36 cellular contexts compared by ENCODE assay signal in genomic region chr3:62035664-62036063, GRCh38.
"Had no signal": no experiment of that assay in that cellular context is flagged by ENCODE, and none has a peak within 500 bp of the region (broad histone marks: within the 10 kb centered on the region; RNA-seq: fewer than 3 reads in every experiment).

No MANE protein-coding gene starts in this region.

- H3K27ac Mint-ChIP-seq: activated B cell treated with CpG ODN at 0.5 μM for 24 hours; activated CD4-positive, alpha-beta memory T cell treated with anti-CD3 and anti-CD28 coated beads for 36 hours; activated CD4-positive, alpha-beta T cell treated with anti-CD3 and anti-CD28 coated beads, Interleukin-2, amount 10 ng/mL, durations not matched to agents 24 days and 14 days; activated CD8-positive, alpha-beta T cell treated with anti-CD3 and anti-CD28 coated beads for 36 hours; activated naive CD4-positive, alpha-beta T cell treated with anti-CD3 and anti-CD28 coated beads, Interleukin-2, amount 10 ng/mL, durations not matched to agents 7 days and 5 days; activated naive CD4-positive, alpha-beta T cell treated with anti-CD3 and anti-CD28 coated beads, Interleukin-2, amount 50 U/mL, for 24 hours; activated naive CD8-positive, alpha-beta T cell; activated naive CD8-positive, alpha-beta T cell treated with anti-CD3 and anti-CD28 coated beads, Interleukin-2, amount 10 ng/mL, durations not matched to agents 7 days and 5 days; activated naive CD8-positive, alpha-beta T cell treated with anti-CD3 and anti-CD28 coated beads, Interleukin-2, amount 50 U/mL, for 24 hours; activated T-cell treated with anti-CD3 and anti-CD28 coated beads, Interleukin-2, amount 50 U/mL, for 24 hours; activated T-helper 2 cell treated with anti-CD3 and anti-CD28 coated beads, Interferon-gamma antibody, Interleukin-2, Interleukin-4, amounts not matched to agents 10 μg/mL and 5 μg/mL and 100 μg/mL, durations not matched to agents 14 hours and 24 hours and 36 hours; T-helper 1 cell treated with Interleukin-12 subunit alpha and Interleukin-12 subunit beta and Interleukin-4 antibody, amounts not matched to agents 30 μg/mL and 1 μg/mL, for 36 hours; T-helper 2 cell treated with Interferon-gamma antibody and Interleukin-4, amounts not matched to agents 5 μg/mL and 100 μg/mL, for 36 hours had no signal

- ATAC-seq: activated CD8-positive, alpha-beta T cell treated with anti-CD3 and anti-CD28 coated beads for 36 hours; activated naive CD8-positive, alpha-beta T cell treated with anti-CD3 and anti-CD28 coated beads, Interleukin-2, amount 50 U/mL, for 24 hours had no signal

- H3K4me3 Mint-ChIP-seq: activated B cell treated with CpG ODN at 0.5 μM for 24 hours; activated CD4-positive, alpha-beta memory T cell treated with anti-CD3 and anti-CD28 coated beads for 36 hours; activated CD4-positive, alpha-beta T cell treated with anti-CD3 and anti-CD28 coated beads, Interleukin-2, amount 10 ng/mL, durations not matched to agents 24 days and 14 days; activated CD8-positive, alpha-beta T cell treated with anti-CD3 and anti-CD28 coated beads for 36 hours; activated naive CD4-positive, alpha-beta T cell treated with anti-CD3 and anti-CD28 coated beads, Interleukin-2, amount 10 ng/mL, durations not matched to agents 7 days and 5 days; activated naive CD4-positive, alpha-beta T cell treated with anti-CD3 and anti-CD28 coated beads, Interleukin-2, amount 50 U/mL, for 24 hours; activated naive CD8-positive, alpha-beta T cell; activated naive CD8-positive, alpha-beta T cell treated with anti-CD3 and anti-CD28 coated beads, Interleukin-2, amount 10 ng/mL, durations not matched to agents 7 days and 5 days; activated naive CD8-positive, alpha-beta T cell treated with anti-CD3 and anti-CD28 coated beads, Interleukin-2, amount 50 U/mL, for 24 hours; activated T-cell treated with anti-CD3 and anti-CD28 coated beads, Interleukin-2, amount 50 U/mL, for 24 hours; brain; central memory CD8-positive, alpha-beta T cell; T-helper 1 cell treated with Interleukin-12 subunit alpha and Interleukin-12 subunit beta and Interleukin-4 antibody, amounts not matched to agents 30 μg/mL and 1 μg/mL, for 36 hours; T-helper 2 cell treated with Interferon-gamma antibody and Interleukin-4, amounts not matched to agents 5 μg/mL and 100 μg/mL, for 36 hours had no signal

- H3K9me3 ChIP-seq: ascending aorta had no signal

- H3K9me3 Mint-ChIP-seq: activated B cell treated with CpG ODN at 0.5 μM for 24 hours; activated CD4-positive, alpha-beta memory T cell treated with anti-CD3 and anti-CD28 coated beads for 36 hours; activated CD4-positive, alpha-beta T cell treated with anti-CD3 and anti-CD28 coated beads, Interleukin-2, amount 10 ng/mL, durations not matched to agents 24 days and 14 days; activated CD8-positive, alpha-beta T cell treated with anti-CD3 and anti-CD28 coated beads for 36 hours; activated naive CD4-positive, alpha-beta T cell treated with anti-CD3 and anti-CD28 coated beads, Interleukin-2, amount 10 ng/mL, durations not matched to agents 7 days and 5 days; activated naive CD4-positive, alpha-beta T cell treated with anti-CD3 and anti-CD28 coated beads, Interleukin-2, amount 50 U/mL, for 24 hours; activated naive CD8-positive, alpha-beta T cell treated with anti-CD3 and anti-CD28 coated beads, Interleukin-2, amount 10 ng/mL, durations not matched to agents 7 days and 5 days; activated T-cell treated with anti-CD3 and anti-CD28 coated beads, Interleukin-2, amount 50 U/mL, for 24 hours; activated T-helper 2 cell treated with anti-CD3 and anti-CD28 coated beads, Interferon-gamma antibody, Interleukin-2, Interleukin-4, amounts not matched to agents 10 μg/mL and 5 μg/mL and 100 μg/mL, durations not matched to agents 14 hours and 24 hours and 36 hours; brain; T-helper 1 cell treated with Interleukin-12 subunit alpha and Interleukin-12 subunit beta and Interleukin-4 antibody, amounts not matched to agents 30 μg/mL and 1 μg/mL, for 36 hours; T-helper 2 cell treated with Interferon-gamma antibody and Interleukin-4, amounts not matched to agents 5 μg/mL and 100 μg/mL, for 36 hours had no signal

- H3K27ac ChIP-seq: ascending aorta, cardiac muscle cell, VCaP had no signal

- FAIRE-seq: bronchial epithelial cell, TTC549 had no signal

- H3K36me3 Mint-ChIP-seq: activated CD4-positive, alpha-beta memory T cell treated with anti-CD3 and anti-CD28 coated beads for 36 hours; activated naive CD4-positive, alpha-beta T cell treated with anti-CD3 and anti-CD28 coated beads, Interleukin-2, amount 10 ng/mL, durations not matched to agents 7 days and 5 days; activated naive CD4-positive, alpha-beta T cell treated with anti-CD3 and anti-CD28 coated beads, Interleukin-2, amount 50 U/mL, for 24 hours; activated naive CD8-positive, alpha-beta T cell; activated naive CD8-positive, alpha-beta T cell treated with anti-CD3 and anti-CD28 coated beads, Interleukin-2, amount 10 ng/mL, durations not matched to agents 7 days and 5 days; brain had no signal

- H3K4me1 Mint-ChIP-seq: activated B cell treated with CpG ODN at 0.5 μM for 24 hours; activated CD4-positive, alpha-beta T cell treated with anti-CD3 and anti-CD28 coated beads, Interleukin-2, amount 10 ng/mL, durations not matched to agents 24 days and 14 days; activated naive CD4-positive, alpha-beta T cell treated with anti-CD3 and anti-CD28 coated beads, Interleukin-2, amount 10 ng/mL, durations not matched to agents 7 days and 5 days; activated naive CD4-positive, alpha-beta T cell treated with anti-CD3 and anti-CD28 coated beads, Interleukin-2, amount 50 U/mL, for 24 hours; activated naive CD8-positive, alpha-beta T cell treated with anti-CD3 and anti-CD28 coated beads, Interleukin-2, amount 10 ng/mL, durations not matched to agents 7 days and 5 days; activated naive CD8-positive, alpha-beta T cell treated with anti-CD3 and anti-CD28 coated beads, Interleukin-2, amount 50 U/mL, for 24 hours; central memory CD8-positive, alpha-beta T cell had no signal

- H3K27me3 ChIP-seq: ascending aorta, cardiac muscle cell had no signal

- H3K36me3 ChIP-seq: ascending aorta, cardiac muscle cell had no signal

- DNase-seq: activated B cell treated with CpG ODN at 0.5 μM for 24 hours; activated CD4-positive, alpha-beta memory T cell treated with anti-CD3 and anti-CD28 coated beads for 36 hours; activated CD4-positive, alpha-beta T cell treated with anti-CD3 and anti-CD28 coated beads for 4 hours; activated CD4-positive, alpha-beta T cell treated with anti-CD3 and anti-CD28 coated beads, Interleukin-2, amount 10 ng/mL, durations not matched to agents 24 days and 14 days; activated CD4-positive, alpha-beta T cell treated with anti-CD3 and anti-CD28 coated beads, Interleukin-2, amount 50 U/mL, for 1 hour; activated CD4-positive, alpha-beta T cell treated with anti-CD3 and anti-CD28 coated beads, Interleukin-2, amount 50 U/mL, for 4 hours; activated CD4-positive, CD25-positive, alpha-beta regulatory T cell treated with anti-CD3 and anti-CD28 coated beads, Interleukin-2, amount 50 U/mL, for 72 hours; activated CD8-positive, alpha-beta memory T cell treated with anti-CD3 and anti-CD28 coated beads, Interleukin-2, amount 50 U/mL, for 4 hours; activated CD8-positive, alpha-beta T cell treated with anti-CD3 and anti-CD28 coated beads for 36 hours; activated effector memory CD4-positive, alpha-beta T cell treated with Interleukin-2 at 50 U/mL for 16 hours; activated gamma-delta T cell; activated naive CD4-positive, alpha-beta T cell treated with anti-CD3 and anti-CD28 coated beads, Interleukin-2, amount 10 ng/mL, durations not matched to agents 7 days and 5 days; activated naive CD4-positive, alpha-beta T cell treated with Interleukin-2 at 50 U/mL for 16 hours; activated naive CD8-positive, alpha-beta T cell treated with anti-CD3 and anti-CD28 coated beads, Interleukin-2, amount 10 ng/mL, durations not matched to agents 7 days and 5 days; activated naive CD8-positive, alpha-beta T cell treated with anti-CD3 and anti-CD28 coated beads, Interleukin-2, amount 50 U/mL, for 24 hours; activated T-cell treated with anti-CD3 and anti-CD28 coated beads, Interleukin-2, amount 50 U/mL, for 24 hours; activated T-cell treated with anti-CD3 and anti-CD28 coated beads, Interleukin-2, amount 50 U/mL, for 48 hours; amygdala; anterior cingulate cortex; caudate nucleus; SW 1271; T-helper 1 cell; T-helper 2 cell; T-helper 9 cell had no signal

- H3K27me3 Mint-ChIP-seq: activated B cell treated with CpG ODN at 0.5 μM for 24 hours; activated CD4-positive, alpha-beta memory T cell treated with anti-CD3 and anti-CD28 coated beads for 36 hours; activated CD8-positive, alpha-beta T cell treated with anti-CD3 and anti-CD28 coated beads for 36 hours; activated naive CD4-positive, alpha-beta T cell treated with anti-CD3 and anti-CD28 coated beads, Interleukin-2, amount 10 ng/mL, durations not matched to agents 7 days and 5 days; activated naive CD8-positive, alpha-beta T cell treated with anti-CD3 and anti-CD28 coated beads, Interleukin-2, amount 10 ng/mL, durations not matched to agents 7 days and 5 days; activated naive CD8-positive, alpha-beta T cell treated with anti-CD3 and anti-CD28 coated beads, Interleukin-2, amount 50 U/mL, for 24 hours; activated T-cell treated with anti-CD3 and anti-CD28 coated beads, Interleukin-2, amount 50 U/mL, for 24 hours; brain; central memory CD8-positive, alpha-beta T cell had no signal

- H3K4me3 ChIP-seq: ascending aorta, cardiac muscle cell had no signal
